ENCODE assay signal across 18 cellular contexts in the genomic region with DNA sequence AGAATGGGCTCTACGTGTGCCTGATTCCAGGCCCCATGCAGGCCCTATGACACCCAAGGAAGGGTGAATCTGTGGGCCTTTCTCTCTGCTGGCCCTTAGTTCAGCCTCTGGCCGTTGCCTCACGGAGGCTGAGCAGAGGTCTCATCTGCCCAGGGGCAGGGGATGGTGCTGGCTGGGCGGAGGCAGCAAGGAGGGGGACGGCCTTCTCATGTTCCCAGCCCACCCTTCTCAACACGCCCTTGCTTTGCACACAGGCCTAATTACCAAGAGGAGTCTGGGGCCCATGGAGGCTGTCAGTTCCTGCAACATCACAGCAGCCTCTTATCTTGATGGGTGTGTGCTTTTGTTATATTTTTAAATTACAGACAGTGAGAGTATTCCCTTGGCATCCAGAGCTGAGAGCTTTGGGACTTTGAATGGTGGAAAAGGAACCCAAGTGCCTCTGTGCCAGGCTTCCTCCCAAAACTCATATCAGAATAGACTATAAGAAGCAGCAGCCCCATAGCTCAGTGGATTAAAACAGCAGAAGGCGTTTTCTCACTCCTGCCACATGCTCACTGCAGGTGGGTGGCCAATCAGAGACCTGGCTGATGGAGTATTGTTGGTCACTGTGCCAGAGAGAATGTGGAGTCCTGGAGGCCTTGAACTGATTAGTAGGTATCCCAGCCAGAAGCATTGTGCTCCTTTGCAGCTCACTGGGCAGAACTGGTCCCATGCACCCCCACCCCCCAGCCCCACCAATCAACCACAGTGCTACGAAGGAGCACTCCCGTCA.
DNase-seq lines count a peak whose midpoint lies in the region; ATAC-seq and TF ChIP-seq lines count a peak whose summit lies in the region.
"Had no signal": no experiment of that assay in that cellular context is flagged by ENCODE, and none has a peak within 500 bp of the region (broad histone marks: within the 10 kb centered on the region; RNA-seq: fewer than 3 reads in every experiment).

No MANE protein-coding gene starts in this region.

- H3K9me3 ChIP-seq in right cardiac atrium (ENCODE audit: control insufficient read depth, low read length) (no peaks in the 10 kb centered on the region), left ventricle myocardium inferior (replicated peaks) (no peaks in the 10 kb centered on the region)

- no peak overlapping the region for H3K4me3 ChIP-seq in right cardiac atrium (ENCODE audit: low read length)
- H3K4me3 ChIP-seq in left ventricle myocardium inferior = no peak overlapping the region
- H3K4me3 ChIP-seq: K562 had no signal

- intact Hi-C loops in right cardiac atrium (cut with DNase I) (no loop called here), left ventricle myocardium inferior (cut with micrococcal nuclease) (no loop called here)

- H3K27ac Mint-ChIP-seq in activated CD4-positive, alpha-beta T cell treated with anti-CD3 and anti-CD28 coated beads, Interleukin-2, amount 10 ng/mL, durations not matched to agents 7 days and 5 days = no peak overlapping the region
- H3K27ac Mint-ChIP-seq: CD4-positive, alpha-beta T cell had no signal

- peak; percentile 10 to 25 for ATAC-seq in right cardiac atrium
- ATAC-seq: HCT116, K562 had no signal

- no peaks in the 10 kb centered on the region for H3K36me3 Mint-ChIP-seq in activated CD4-positive, alpha-beta T cell treated with anti-CD3 and anti-CD28 coated beads, Interleukin-2, amount 10 ng/mL, durations not matched to agents 7 days and 5 days (ENCODE audit: low read depth)

- H3K4me3 Mint-ChIP-seq in activated CD4-positive, alpha-beta T cell treated with anti-CD3 and anti-CD28 coated beads, Interleukin-2, amount 10 ng/mL, durations not matched to agents 7 days and 5 days = no peak overlapping the region
- H3K4me3 Mint-ChIP-seq: CD4-positive, alpha-beta T cell had no signal

- no peaks in the 10 kb centered on the region for H3K27me3 Mint-ChIP-seq in activated CD4-positive, alpha-beta T cell treated with anti-CD3 and anti-CD28 coated beads, Interleukin-2, amount 10 ng/mL, durations not matched to agents 7 days and 5 days
- H3K27me3 Mint-ChIP-seq: CD4-positive, alpha-beta T cell had no signal

- 74% methylated on average over 9 of the region's 9 CpGs for WGBS in right cardiac atrium

- no peak for TF ChIP-seq CTCF in left ventricle myocardium inferior (IDR thresholded peaks at IDR 0.05; ENCODE audit: borderline replicate concordance)

- CTCF ChIA-PET in activated CD4-positive, alpha-beta T cell treated with anti-CD3 and anti-CD28 coated beads, Interleukin-2, amount 10 ng/mL, durations not matched to agents 7 days and 5 days (lab: Charles Lee) = no interaction called here

- H3K27ac ChIP-seq in right cardiac atrium (ENCODE audit: low read length) (no peak overlapping the region), left ventricle myocardium inferior (replicated peaks) (no peak overlapping the region)

- POLR2A ChIA-PET in activated CD4-positive, alpha-beta T cell treated with anti-CD3 and anti-CD28 coated beads, Interleukin-2, amount 10 ng/mL, durations not matched to agents 7 days and 5 days (lab: Charles Lee) = no interaction called here

- H3K27me3 ChIP-seq in right cardiac atrium (ENCODE audit: control insufficient read depth, insufficient read depth) (no peaks in the 10 kb centered on the region), left ventricle myocardium inferior (ENCODE audit: low read depth) (no peaks in the 10 kb centered on the region)

- H3K4me1 ChIP-seq in right cardiac atrium (ENCODE audit: control insufficient read depth, insufficient read depth, low read length) = no peaks in the 10 kb centered on the region
- H3K4me1 ChIP-seq in left ventricle myocardium inferior = no peaks in the 10 kb centered on the region

- H3K4me1 Mint-ChIP-seq in activated CD4-positive, alpha-beta T cell treated with anti-CD3 and anti-CD28 coated beads, Interleukin-2, amount 10 ng/mL, durations not matched to agents 7 days and 5 days = no peaks in the 10 kb centered on the region

- no peaks in the 10 kb centered on the region for H3K36me3 ChIP-seq in left ventricle myocardium inferior

- H3K9me3 Mint-ChIP-seq in activated CD4-positive, alpha-beta T cell treated with anti-CD3 and anti-CD28 coated beads, Interleukin-2, amount 10 ng/mL, durations not matched to agents 7 days and 5 days = no peaks in the 10 kb centered on the region
- H3K9me3 Mint-ChIP-seq: CD4-positive, alpha-beta T cell had no signal

- DNase-seq in right cardiac atrium (no peak), left ventricle myocardium inferior (no peak), NCI-H82 (lab: John Stamatoyannopoulos, UW) (peak; percentile 92), ecto neural progenitor cell (ENCODE audit: low spot score) (peak; percentile 54), NCI-H526 treated with DMSO at 0.1 percent for 48 hours (lab: John Stamatoyannopoulos, UW) (no peak), foreskin melanocyte (no peak)
- DNase-seq in activated CD4-positive, alpha-beta T cell treated with anti-CD3 and anti-CD28 coated beads, Interleukin-2, amount 10 ng/mL, durations not matched to agents 7 days and 5 days = no peak
- DNase-seq: ACHN; AML-193; CD4-positive, alpha-beta T cell; DMS79; MV-4-11; NCI-H1417 treated with DMSO at 0.1 percent for 48 hours; NCI-H1930; NCI-H510A treated with DMSO at 0.1 percent for 48 hours; Right ventricle myocardium superior had no signal

Comparison
In these comparisons a context has a peak if more than half of its experiments do, and no peak if none do; other contexts are left out.
1. DNase-seq: peak in NCI-H82 (single experiment) and ecto neural progenitor cell (single experiment); none in right cardiac atrium (0 of 3), left ventricle myocardium inferior (single experiment), activated CD4-positive, alpha-beta T cell treated with anti-CD3 and anti-CD28 coated beads, Interleukin-2, amount 10 ng/mL, durations not matched to agents 7 days and 5 days (single experiment), NCI-H526 treated with DMSO at 0.1 percent for 48 hours (single experiment) and foreskin melanocyte (single experiment).